ENCODE assay signal across 24 cellular contexts in genomic region chr3:115634052-115634451, GRCh38. TPM values are rescaled to one million over a fixed set of nuclear protein-coding genes. Genes with fewer than 3 reads are reported as not detected.
A peak's percentile ranks its signal among the peaks of the same experiment; 100 is the strongest.
DNase-seq lines count a peak whose midpoint lies in the region; ATAC-seq, FAIRE-seq and TF ChIP-seq lines count a peak whose summit lies in the region.
"Had no signal": no experiment of that assay in that cellular context is flagged by ENCODE, and none has a peak within 500 bp of the region (broad histone marks: within the 10 kb centered on the region; RNA-seq: fewer than 3 reads in every experiment).

No MANE protein-coding gene starts in this region.

- no peak overlapping the region for H3K4me3 Mint-ChIP-seq in activated naive CD4-positive, alpha-beta T cell treated with anti-CD3 and anti-CD28 coated beads, Interleukin-2, amount 10 ng/mL, durations not matched to agents 7 days and 5 days
- no peak overlapping the region for H3K4me3 Mint-ChIP-seq in activated CD4-positive, alpha-beta T cell treated with anti-CD3 and anti-CD28 coated beads for 36 hours
- H3K4me3 Mint-ChIP-seq in MCF 10A (ENCODE audit: unreplicated experiment) = no peak overlapping the region
- H3K4me3 Mint-ChIP-seq: B cell; CD4-positive, alpha-beta T cell; CD8-positive, alpha-beta T cell had no signal

- H3K4me2 ChIP-seq in A549 (no peak overlapping the region), MM.1S (ENCODE audit: low read depth, low read length) (peak overlapping the region; percentile 9; the same call in 1 of the 2 replicates), K562 (ENCODE audit: insufficient read depth, low read length) (no peak overlapping the region)
- H3K4me2 ChIP-seq: BLaER1 treated with 17β-estradiol and CSF1 and Interleukin-3, amounts not matched to agents 10 nM and 100 nM had no signal

- H3K9me3 ChIP-seq in A549 = no peaks in the 10 kb centered on the region
- no peaks in the 10 kb centered on the region for H3K9me3 ChIP-seq in MM.1S (replicated peaks; ENCODE audit: insufficient read depth, low read length)
- no peaks in the 10 kb centered on the region for H3K9me3 ChIP-seq in K562 (replicated peaks; ENCODE audit: control insufficient read depth, insufficient read depth, low read depth, low read length)
- H3K9me3 ChIP-seq in sigmoid colon = no peaks in the 10 kb centered on the region
- H3K9me3 ChIP-seq: BLaER1 treated with 17β-estradiol and CSF1 and Interleukin-3, amounts not matched to agents 10 nM and 100 nM; Caco-2 had no signal

- FAIRE-seq in A549 (lab: Jason Lieb, UNC) (no peak), K562 (lab: Jason Lieb, UNC) (no peak)
- FAIRE-seq: A204.1, D721Med, GM12878, GM12892, GM18507 had no signal

- POLR2A ChIA-PET in A549 (lab: Yijun Ruan, JAX) (no interaction called here), K562 (lab: Yijun Ruan, JAX) (no interaction called here), MCF 10A (lab: Yijun Ruan, JAX) (no interaction called here)
- POLR2A ChIA-PET in activated CD4-positive, alpha-beta T cell treated with anti-CD3 and anti-CD28 coated beads for 36 hours (lab: Charles Lee) = no interaction called here

- WGBS in A549 (ENCODE audit: missing lambda C conversion rate) = 51% methylated on average over 2 of the region's 2 CpGs
- 0% methylated on average over 2 of the region's 2 CpGs for WGBS in K562 (ENCODE audit: insufficient coverage, low coverage, missing lambda C conversion rate)
- 85 to 88% methylated on average over 2 of the region's 2 CpGs for WGBS in sigmoid colon, 2 donors

- H3K79me2 ChIP-seq in MM.1S (ENCODE audit: low read length) (no peaks in the 10 kb centered on the region), K562 (ENCODE audit: control insufficient read depth, insufficient read depth, low read length) (no peaks in the 10 kb centered on the region)

- H2AFZ ChIP-seq in MM.1S (ENCODE audit: low read length) (no peak overlapping the region), K562 (ENCODE audit: low read depth, low read length) (no peak overlapping the region)

- TF ChIP-seq POLR2A in A549 (IDR thresholded peaks at IDR 0.05; ENCODE audit: low read length) (no peak), K562 (conservative IDR thresholded peaks at IDR 0.05) (no peak), sigmoid colon (IDR thresholded peaks at IDR 0.05) (no peak)

- H3K36me3 ChIP-seq in MM.1S (replicated peaks; ENCODE audit: insufficient read depth, low read length) (no peaks in the 10 kb centered on the region), K562 (ENCODE audit: control insufficient read depth, insufficient read depth, low read length) (no peaks in the 10 kb centered on the region), sigmoid colon (no peaks in the 10 kb centered on the region)
- H3K36me3 ChIP-seq: BLaER1 treated with 17β-estradiol and CSF1 and Interleukin-3, amounts not matched to agents 10 nM and 100 nM had no signal

- H3K9me2 ChIP-seq in MM.1S (replicated peaks; ENCODE audit: insufficient read depth, low read length) = no peaks in the 10 kb centered on the region

- in situ Hi-C loops in G401 (cut with HindIII; ENCODE audit: low sequenced_read_pairs) = no loop called here
- in situ Hi-C loops in K562 (cut with MboI) = no loop called here

- TF ChIP-seq EP300 in A549 (IDR thresholded peaks at IDR 0.05) (no peak), K562 (IDR thresholded peaks at IDR 0.05; ENCODE audit: low read length) (no peak), sigmoid colon (IDR thresholded peaks at IDR 0.05) (no peak)

- H3K9ac ChIP-seq in MM.1S (ENCODE audit: low read length) (no peak overlapping the region), K562 (ENCODE audit: insufficient read depth in 1 of 2, low read depth in 2 of 2, low read length in 2 of 2) (no peak overlapping the region)
- H3K9ac ChIP-seq: BLaER1 treated with 17β-estradiol and CSF1 and Interleukin-3, amounts not matched to agents 10 nM and 100 nM had no signal

- H4K20me1 ChIP-seq in MM.1S (ENCODE audit: insufficient read depth, low read length) (no peaks in the 10 kb centered on the region), K562 (replicated peaks; ENCODE audit: control insufficient read depth, insufficient read depth, low read length) (no peaks in the 10 kb centered on the region)
- H4K20me1 ChIP-seq: BLaER1 treated with 17β-estradiol and CSF1 and Interleukin-3, amounts not matched to agents 10 nM and 100 nM had no signal

- no peaks in the 10 kb centered on the region for H3K9me1 ChIP-seq in K562 (ENCODE audit: control insufficient read depth, insufficient read depth, low read length)

- H3K27ac ChIP-seq in A549 (no peak overlapping the region), MM.1S (ENCODE audit: low read length) (no peak overlapping the region), K562 (ENCODE audit: extremely low read depth, low read depth, low read length) (no peak overlapping the region), sigmoid colon (no peak overlapping the region)
- H3K27ac ChIP-seq: BLaER1 treated with 17β-estradiol and CSF1 and Interleukin-3, amounts not matched to agents 10 nM and 100 nM; C4-2B had no signal

- H3K27me3 ChIP-seq in MM.1S (replicated peaks; ENCODE audit: insufficient read depth, low read length) (no peaks in the 10 kb centered on the region), K562 (ENCODE audit: control insufficient read depth in 2 of 2, insufficient read depth in 2 of 2, low read length in 2 of 2) (no peaks in the 10 kb centered on the region), sigmoid colon (no peaks in the 10 kb centered on the region)
- H3K27me3 ChIP-seq: BLaER1 treated with 17β-estradiol and CSF1 and Interleukin-3, amounts not matched to agents 10 nM and 100 nM had no signal

- CTCF ChIA-PET in A549 (lab: Yijun Ruan, JAX) = interaction anchor here (0.8 kb wide), 1 partner anchor 14 kb away, joined by 3 read pairs; no protein-coding TSS in a partner anchor
- CTCF ChIA-PET in K562 (lab: Yijun Ruan, JAX; ENCODE audit: low intra/inter-chr PET ratio) = no interaction called here
- CTCF ChIA-PET in activated naive CD4-positive, alpha-beta T cell treated with anti-CD3 and anti-CD28 coated beads, Interleukin-2, amount 10 ng/mL, durations not matched to agents 7 days and 5 days (lab: Charles Lee) = no interaction called here
- CTCF ChIA-PET in activated CD4-positive, alpha-beta T cell treated with anti-CD3 and anti-CD28 coated beads for 36 hours (lab: Charles Lee) = no interaction called here
- CTCF ChIA-PET in MCF 10A (lab: Yijun Ruan, JAX) = interaction anchor here (0.6 to 0.7 kb wide), 2 partner anchors 792 to 1162 kb away, joined by 3 read pairs; no protein-coding TSS in a partner anchor

- no peak for TF ChIP-seq RAD21 in A549 (conservative IDR thresholded peaks at IDR 0.05 in 1 of 2, IDR thresholded peaks at IDR 0.05 in 1 of 2)
- no peak for TF ChIP-seq RAD21 in K562 (CRISPR knock-in tag; conservative IDR thresholded peaks at IDR 0.05 in 1 of 2, IDR thresholded peaks at IDR 0.05 in 1 of 2)

- H3K27me3 Mint-ChIP-seq in activated naive CD4-positive, alpha-beta T cell treated with anti-CD3 and anti-CD28 coated beads, Interleukin-2, amount 10 ng/mL, durations not matched to agents 7 days and 5 days = peaks cover 4% of the 10 kb centered on the region
- H3K27me3 Mint-ChIP-seq in activated CD4-positive, alpha-beta T cell treated with anti-CD3 and anti-CD28 coated beads for 36 hours = peaks cover 8% of the 10 kb centered on the region
- H3K27me3 Mint-ChIP-seq in MCF 10A (ENCODE audit: insufficient read depth, unreplicated experiment) = no peaks in the 10 kb centered on the region

- H3K9me3 Mint-ChIP-seq in activated naive CD4-positive, alpha-beta T cell treated with anti-CD3 and anti-CD28 coated beads, Interleukin-2, amount 10 ng/mL, durations not matched to agents 7 days and 5 days = no peaks in the 10 kb centered on the region
- no peaks in the 10 kb centered on the region for H3K9me3 Mint-ChIP-seq in activated CD4-positive, alpha-beta T cell treated with anti-CD3 and anti-CD28 coated beads for 36 hours (ENCODE audit: low read depth)
- H3K9me3 Mint-ChIP-seq in MCF 10A (ENCODE audit: unreplicated experiment) = peaks cover 8% of the 10 kb centered on the region
- H3K9me3 Mint-ChIP-seq: CD4-positive, alpha-beta T cell; CD8-positive, alpha-beta T cell had no signal

- ATAC-seq in A549 = no peak
- no peak for ATAC-seq in K562
- ATAC-seq in activated CD4-positive, alpha-beta T cell treated with anti-CD3 and anti-CD28 coated beads for 36 hours = no peak
- ATAC-seq: CD8-positive, alpha-beta T cell had no signal

- DNase-seq in A549 (ENCODE audit: low read depth in 1 of 2, low spot score in 1 of 2) = no peak
- DNase-seq in G401 (ENCODE audit: low spot score) = peak; percentile 3
- no peak for DNase-seq in MM.1S
- DNase-seq in K562 (ENCODE audit: extremely low read depth in 1 of 4, low spot score in 3 of 4) = no peak
- no peak for DNase-seq in activated naive CD4-positive, alpha-beta T cell treated with anti-CD3 and anti-CD28 coated beads, Interleukin-2, amount 10 ng/mL, durations not matched to agents 7 days and 5 days
- no peak for DNase-seq in activated CD4-positive, alpha-beta T cell treated with anti-CD3 and anti-CD28 coated beads for 36 hours
- DNase-seq in sigmoid colon = no peak
- no peak for DNase-seq in MCF 10A (ENCODE audit: unreplicated experiment)
- DNase-seq: 8988T; AML-193; Caco-2; Calu3; CD4-positive, alpha-beta T cell; CD8-positive, alpha-beta T cell; DMS79 treated with DMSO at 0.1 percent for 48 hours; GDM1 had no signal

- H3K4me1 ChIP-seq in A549 (no peaks in the 10 kb centered on the region), MM.1S (ENCODE audit: low read length) (peaks cover 5% of the 10 kb centered on the region; the same call in 1 of the 2 replicates), K562 (replicated peaks in 1 of 2; ENCODE audit: control insufficient read depth in 2 of 2, insufficient read depth in 2 of 2, low read length in 2 of 2) (no peaks in the 10 kb centered on the region), sigmoid colon (no peaks in the 10 kb centered on the region)
- H3K4me1 ChIP-seq: Caco-2 had no signal

- BruUV-seq in K562 (replicated peaks; lab: Mats Ljungman, UMichigan) = no TSS peak
- no TSS peak for BruUV-seq in MCF 10A (replicated peaks; lab: Mats Ljungman, UMichigan)

- intact Hi-C loops in K562 (cut with micrococcal nuclease) = no loop called here
- intact Hi-C loops in activated CD4-positive, alpha-beta T cell treated with anti-CD3 and anti-CD28 coated beads for 36 hours (cut with DNase I, micrococcal nuclease) = no loop called here
- intact Hi-C loops in sigmoid colon (cut with DNase I) = no loop called here
- intact Hi-C loops in MCF 10A (cut with micrococcal nuclease) = no loop called here

- no peak overlapping the region for H3K27ac Mint-ChIP-seq in activated naive CD4-positive, alpha-beta T cell treated with anti-CD3 and anti-CD28 coated beads, Interleukin-2, amount 10 ng/mL, durations not matched to agents 7 days and 5 days
- no peak overlapping the region for H3K27ac Mint-ChIP-seq in activated CD4-positive, alpha-beta T cell treated with anti-CD3 and anti-CD28 coated beads for 36 hours
- H3K27ac Mint-ChIP-seq in MCF 10A (ENCODE audit: low read depth, unreplicated experiment) = no peak overlapping the region
- H3K27ac Mint-ChIP-seq: B cell; CD4-positive, alpha-beta T cell; CD8-positive, alpha-beta T cell had no signal

- TF ChIP-seq CTCF in A549 (IDR thresholded peaks at IDR 0.05) (no peak), MM.1S (IDR thresholded peaks at IDR 0.05; ENCODE audit: low read length) (no peak), K562 (IDR thresholded peaks at IDR 0.05 in 2 of 3, conservative IDR thresholded peaks at IDR 0.05 in 1 of 3; ENCODE audit: insufficient read depth in 2 of 3, low read depth in 1 of 3, low read length in 3 of 3) (no peak), sigmoid colon (IDR thresholded peaks at IDR 0.05) (no peak), MCF 10A (IDR thresholded peaks at IDR 0.05; ENCODE audit: unreplicated experiment) (no peak)

- H3F3A ChIP-seq in MM.1S (ENCODE audit: insufficient read depth, low read length) = no peaks in the 10 kb centered on the region

- H3K36me3 Mint-ChIP-seq in activated naive CD4-positive, alpha-beta T cell treated with anti-CD3 and anti-CD28 coated beads, Interleukin-2, amount 10 ng/mL, durations not matched to agents 7 days and 5 days = no peaks in the 10 kb centered on the region
- no peaks in the 10 kb centered on the region for H3K36me3 Mint-ChIP-seq in activated CD4-positive, alpha-beta T cell treated with anti-CD3 and anti-CD28 coated beads for 36 hours (ENCODE audit: low read depth)
- no peaks in the 10 kb centered on the region for H3K36me3 Mint-ChIP-seq in MCF 10A (ENCODE audit: insufficient read depth, unreplicated experiment)
- H3K36me3 Mint-ChIP-seq: CD8-positive, alpha-beta T cell had no signal

- H3K4me3 ChIP-seq in A549 (no peak overlapping the region), MM.1S (ENCODE audit: low read length) (no peak overlapping the region), K562 (no peak overlapping the region), sigmoid colon (no peak overlapping the region)
- H3K4me3 ChIP-seq: BLaER1 treated with 17β-estradiol and CSF1 and Interleukin-3, amounts not matched to agents 10 nM and 100 nM; GM12878 had no signal

- H3K4me1 Mint-ChIP-seq in activated naive CD4-positive, alpha-beta T cell treated with anti-CD3 and anti-CD28 coated beads, Interleukin-2, amount 10 ng/mL, durations not matched to agents 7 days and 5 days = peaks cover 2% of the 10 kb centered on the region
- H3K4me1 Mint-ChIP-seq in activated CD4-positive, alpha-beta T cell treated with anti-CD3 and anti-CD28 coated beads for 36 hours = no peaks in the 10 kb centered on the region
- H3K4me1 Mint-ChIP-seq in MCF 10A (ENCODE audit: insufficient read depth, unreplicated experiment) = no peaks in the 10 kb centered on the region
- H3K4me1 Mint-ChIP-seq: B cell had no signal

RNA-seq across cellular contexts. Expression of gene GAP43, which starts 10.7 kb away (rescaled TPM):
- polyA plus RNA-seq in A549 (2011; rRNA removed) (not detected in 2 replicates), A549 (2017; fragmentation: RNase III; extraction: RNeasy Plus Mini Kit Qiagen cat#74134 plus additional on column Dnase treatment) (not detected in 3 replicates), K562 (2011; rRNA removed) (0.04 TPM in 1 of 2 replicates, not detected in the other), K562 (2014; fragmentation: Illumina TruSeq; extraction: Trizol) (0.08 TPM in 1 of 2 replicates, not detected in the other), K562 (2014; fragmentation: Nextera tagmentation; extraction: Ambion mirVana) (not detected), K562 (2014; rRNA removed) (0.09 TPM in 1 of 2 replicates, not detected in the other), sigmoid colon (1 to 10 TPM in 1 of 3 donors, under 1 TPM in 1, not detected in 1; 0.60 to 8.2 TPM)
- polyA plus RNA-seq in A549 (2012; cell fraction: cytosol; rRNA removed) = 0.04 TPM in 1 of 2 replicates, not detected in the other
- polyA plus RNA-seq in A549 (2012; cell fraction: nucleus; rRNA removed) = not detected in 2 replicates
- not detected in 2 replicates for polyA minus RNA-seq in A549 (2011; rRNA and poly(A)+ RNA removed)
- total RNA-seq in G401 (2014; rRNA removed; shearing (Covaris generic)) = not detected in 2 replicates
- total RNA-seq in K562 (2011; cell fraction: chromatin; rRNA removed; ENCODE audit: low replicate concordance) = not detected in 2 replicates
- not detected in 2 replicates for total RNA-seq in K562 (2011; cell fraction: nucleolus; rRNA removed)
- total RNA-seq in K562 (2011; cell fraction: nucleoplasm; rRNA removed) = not detected in 2 replicates
- total RNA-seq in K562 (2014; rRNA removed) (0.12 TPM in 1 of 2 replicates, not detected in the other), K562 (2014; rRNA removed; fragmentation: Illumina TruSeq; extraction: Trizol) (not detected in 2 replicates), K562 (2015; rRNA removed; fragmentation: Illumina TruSeq; extraction: Trizol) (not detected in 2 replicates), K562 (2021) (0.11 TPM in 2 replicates), sigmoid colon (10 to 100 TPM in 2 of 4 donors, 1 to 10 TPM in 2; 4.4 to 18.9 (median 9.7) TPM), MCF 10A (2022) (not detected in 2 replicates)
- polyA plus RNA-seq in K562 (2011; cell fraction: cytosol; rRNA removed) = not detected in 2 replicates
- not detected in 2 replicates for polyA plus RNA-seq in K562 (2011; cell fraction: nucleus; rRNA removed)
- polyA plus RNA-seq in K562 (2012) = 0.33 TPM in 1 of 2 replicates, not detected in the other
- polyA minus RNA-seq in K562 (2011; rRNA and poly(A)+ RNA removed) = not detected in 2 replicates
- polyA minus RNA-seq in K562 (2011; cell fraction: cytosol; rRNA and poly(A)+ RNA removed) = not detected in 2 replicates
- not detected in 2 replicates for polyA minus RNA-seq in K562 (2011; cell fraction: nucleus; rRNA and poly(A)+ RNA removed)
- not detected for total RNA-seq in activated CD4-positive, alpha-beta T cell treated with anti-CD3 and anti-CD28 coated beads for 36 hours
- total RNA-seq: B cell; Caco-2; Calu3; CD4-positive, alpha-beta T cell; CD8-positive, alpha-beta T cell; GM12878 had no signal

Comparison
In these comparisons a context has a peak if more than half of its experiments do, and no peak if none do; other contexts are left out.
1. CTCF ChIA-PET loops: an anchor here in A549 (0.8 kb wide) and MCF 10A (0.6 to 0.7 kb wide); none called in K562, activated naive CD4-positive, alpha-beta T cell treated with anti-CD3 and anti-CD28 coated beads, Interleukin-2, amount 10 ng/mL, durations not matched to agents 7 days and 5 days and activated CD4-positive, alpha-beta T cell treated with anti-CD3 and anti-CD28 coated beads for 36 hours.
2. Of the 35 proteins assayed by ChIP-seq in both K562 and A549: peak only in K562: none; only in A549: MAFK; in both: none; in neither: 34.